In genomic region chr5:79109527-79110492, GRCh38 we compare ENCODE assay signal across 8 cellular contexts. TPM values are rescaled to one million over a fixed set of nuclear protein-coding genes. Genes with fewer than 3 reads are reported as not detected.
DNase-seq lines count a peak whose midpoint lies in the region; ATAC-seq, FAIRE-seq and TF ChIP-seq lines count a peak whose summit lies in the region.

No MANE protein-coding gene starts in this region.

- peak; percentile 55 to 68 (median 68) for TF ChIP-seq CTCF in GM12878 (IDR thresholded peaks at IDR 0.05 in 2 of 3, conservative IDR thresholded peaks at IDR 0.05 in 1 of 3; ENCODE audit: control insufficient read depth in 2 of 3, extremely low read depth in 1 of 3, insufficient read depth in 1 of 3, low read depth in 3 of 3, low read length in 3 of 3)
- TF ChIP-seq CTCF in uterus (IDR thresholded peaks at IDR 0.05) = no peak

- no peak overlapping the region for H2AK5ac ChIP-seq in trophoblast cell (ENCODE audit: low read length)

- RAD21 ChIA-PET in GM12878 (lab: Charles Lee; ENCODE audit: unreplicated experiment) = interaction anchor here (1.2 kb wide), 1 partner anchor 85 kb away, joined by 3 read pairs; no protein-coding TSS in a partner anchor

- H3K4me3 ChIP-seq in GM12878 (no peak overlapping the region), trophoblast cell (ENCODE audit: low read depth, low read length) (no peak overlapping the region), uterus (no peak overlapping the region)

- peak; percentile 41 for TF ChIP-seq RAD21 in GM12878 (IDR thresholded peaks at IDR 0.05; ENCODE audit: insufficient read depth, low read depth, low read length)

- no peak overlapping the region for H4K12ac ChIP-seq in trophoblast cell (ENCODE audit: low read depth, low read length)

- no peaks in the 10 kb centered on the region for H3K79me1 ChIP-seq in trophoblast cell (ENCODE audit: low read length)

- no peaks in the 10 kb centered on the region for H3K79me2 ChIP-seq in GM12878 (ENCODE audit: control insufficient read depth, insufficient read depth, low read length)
- no peaks in the 10 kb centered on the region for H3K79me2 ChIP-seq in trophoblast cell (ENCODE audit: control insufficient read depth, insufficient read depth, low read length, poor library complexity)

- no peak overlapping the region for H3K23ac ChIP-seq in trophoblast cell (ENCODE audit: low read length)

- H3K9ac ChIP-seq in GM12878 (ENCODE audit: control insufficient read depth, insufficient read depth, low read length) = no peak overlapping the region
- no peak overlapping the region for H3K9ac ChIP-seq in trophoblast cell (ENCODE audit: low read length)

- 37% methylated on average over 15 of the region's 15 CpGs for WGBS in GM12878 (ENCODE audit: insufficient coverage, insufficient replicate concordance, low lambda C conversion rate, missing lambda C conversion rate)
- no CpG with 5 or more reads among the region's 15 CpGs for WGBS in trophoblast cell (ENCODE audit: extremely low coverage, insufficient coverage, insufficient read length)

- H2BK120ac ChIP-seq in trophoblast cell (ENCODE audit: insufficient read depth, low read length, poor library complexity) = no peak overlapping the region

- no peak for TF ChIP-seq EP300 in GM12878 (IDR thresholded peaks at IDR 0.05; ENCODE audit: borderline replicate concordance in 1 of 2, control insufficient read depth in 1 of 2, low read depth in 2 of 2, low read length in 2 of 2)

- H3K4ac ChIP-seq in trophoblast cell (ENCODE audit: low read depth, low read length) = no peak overlapping the region

- H3K36me3 ChIP-seq in GM12878 (ENCODE audit: control insufficient read depth in 2 of 2, insufficient read depth in 2 of 2, low read length in 1 of 2) = no peaks in the 10 kb centered on the region
- no peaks in the 10 kb centered on the region for H3K36me3 ChIP-seq in trophoblast cell (ENCODE audit: control insufficient read depth in 1 of 2, insufficient read depth in 2 of 2, low read length in 2 of 2)
- no peaks in the 10 kb centered on the region for H3K36me3 ChIP-seq in uterus

- CTCF ChIA-PET in GM12878 (lab: Yijun Ruan, JAX) = interaction anchor here (1.0 to 5.7 kb wide), 3 partner anchors 88 to 209 kb away, joined by 3 to 84 read pairs (median 3); no protein-coding TSS in a partner anchor

- no peak overlapping the region for H2BK5ac ChIP-seq in trophoblast cell (ENCODE audit: low read depth, low read length, poor library complexity)

- SMC1A ChIA-PET in GM12878 (lab: Charles Lee; ENCODE audit: uncharacterized antibody, unreplicated experiment) = interaction anchor here (0.6 to 5.7 kb wide), 3 partner anchors 85 to 210 kb away, joined by 3 to 30 read pairs (median 5); no protein-coding TSS in a partner anchor

- FAIRE-seq in GM12878 (lab: Jason Lieb, UNC) (no peak), urothelium cell line (lab: Jason Lieb, UNC) (no peak), HTR-8/SVneo (lab: Jason Lieb, UNC) (no peak)

- no peaks in the 10 kb centered on the region for H3K9me3 ChIP-seq in GM12878 (replicated peaks; ENCODE audit: control insufficient read depth, insufficient read depth, low read length)
- H3K9me3 ChIP-seq in trophoblast cell (ENCODE audit: insufficient read depth, low read depth, low read length) = peaks cover 5% of the 10 kb centered on the region
- no peaks in the 10 kb centered on the region for H3K9me3 ChIP-seq in uterus

- H3K27me3 ChIP-seq in GM12878 (replicated peaks in 1 of 2; ENCODE audit: control insufficient read depth in 2 of 2, insufficient read depth in 2 of 2, low read length in 1 of 2) = peaks cover 4 to 8% of the 10 kb centered on the region in 2 experiments
- peaks cover 21% of the 10 kb centered on the region for H3K27me3 ChIP-seq in trophoblast cell (ENCODE audit: insufficient read depth, low read length)
- no peaks in the 10 kb centered on the region for H3K27me3 ChIP-seq in uterus

- no peak overlapping the region for H2AFZ ChIP-seq in GM12878 (ENCODE audit: control insufficient read depth, low read depth, low read length)
- H2AFZ ChIP-seq in trophoblast cell (ENCODE audit: insufficient read depth, low read length, poor library complexity) = no peak overlapping the region

- H3K14ac ChIP-seq in trophoblast cell (ENCODE audit: low read length) = no peak overlapping the region

- in situ Hi-C loops in GM12878 (cut with MboI) = no loop called here

- no peak overlapping the region for H4K8ac ChIP-seq in trophoblast cell (ENCODE audit: low read depth, low read length)

- BruUV-seq in GM12878 (replicated peaks; lab: Mats Ljungman, UMichigan) = no TSS peak

- no peak overlapping the region for H4K91ac ChIP-seq in trophoblast cell (ENCODE audit: low read depth, low read length)

- peak; percentile 75 for ATAC-seq in GM12878

- no peak overlapping the region for H3K18ac ChIP-seq in trophoblast cell (ENCODE audit: low read length)

- peak; percentile 62 for DNase-seq in ELF-1 (ENCODE audit: low read depth, low spot score)
- peak; percentile 22 for DNase-seq in NCI-H460 (ENCODE audit: extremely low read depth, low read depth)
- no peak for DNase-seq in GM12878 (ENCODE audit: low read depth, low spot score)
- peak; percentile 30 to 53 for DNase-seq in trophoblast cell
- no peak for DNase-seq in uterus
- DNase-seq in urothelium cell line (ENCODE audit: low spot score) = no peak
- DNase-seq in HTR-8/SVneo (ENCODE audit: insufficient read length, low spot score) = no peak
- DNase-seq in SK-N-DZ (ENCODE audit: low spot score) = no peak

- no peak overlapping the region for H3K27ac ChIP-seq in GM12878 (ENCODE audit: control insufficient read depth, insufficient read depth)
- no peak overlapping the region for H3K27ac ChIP-seq in trophoblast cell (ENCODE audit: low read depth, low read length)
- no peak overlapping the region for H3K27ac ChIP-seq in uterus

- TF ChIP-seq POLR2A in GM12878 (IDR thresholded peaks at IDR 0.05; ENCODE audit: low read depth, low read length) (no peak), uterus (IDR thresholded peaks at IDR 0.05) (no peak)

- no peaks in the 10 kb centered on the region for H4K20me1 ChIP-seq in GM12878 (ENCODE audit: control insufficient read depth, insufficient read depth)

- no peak overlapping the region for H2BK12ac ChIP-seq in trophoblast cell (ENCODE audit: low read length)

- H3K4me2 ChIP-seq in GM12878 (ENCODE audit: control insufficient read depth, insufficient read depth) (no peak overlapping the region), trophoblast cell (ENCODE audit: low read length) (no peak overlapping the region)

- intact Hi-C loops in GM12878 (cut with micrococcal nuclease; ENCODE audit: unreplicated experiment) (loop anchor here (1.0 kb wide), 1 partner anchor 85 kb away; no protein-coding TSS in a partner anchor), uterus (cut with DNase I; ENCODE audit: low total_unique reads) (no loop called here)

- POLR2A ChIA-PET in GM12878 (lab: Charles Lee) = interaction anchor here (0.6 kb wide), 1 partner anchor 11 kb away, joined by 4 read pairs; no protein-coding TSS in a partner anchor

- H3K4me1 ChIP-seq in GM12878 (ENCODE audit: control insufficient read depth, insufficient read depth, low read length) (no peaks in the 10 kb centered on the region), trophoblast cell (ENCODE audit: control insufficient read depth in 1 of 2, insufficient read depth in 2 of 2, low read length in 2 of 2) (peaks cover 0 to 6% of the 10 kb centered on the region in 2 experiments), uterus (no peaks in the 10 kb centered on the region)

RNA-seq across cellular contexts. Expression of gene BHMT, which starts 1.8 kb away (rescaled TPM):
- not detected in 2 replicates for total RNA-seq in NCI-H460 (2014; rRNA removed; shearing (Covaris generic))
- polyA plus RNA-seq in NCI-H460 (2014; cell fraction: nucleus; rRNA removed) = not detected in 2 replicates
- not detected in 2 replicates for total RNA-seq in GM12878 (2013; cell fraction: nucleolus; rRNA removed)
- not detected in 2 replicates for total RNA-seq in GM12878 (2014; rRNA removed)
- total RNA-seq in GM12878 (2014; rRNA removed; fragmentation: Illumina TruSeq; extraction: Trizol) = not detected in 2 replicates
- 0.29 and 0.44 TPM in 2 replicates for total RNA-seq in GM12878 (2021)
- not detected for polyA plus RNA-seq in GM12878 (2011; ENCODE audit: low read depth)
- not detected in 2 replicates for polyA plus RNA-seq in GM12878 (2011; rRNA removed)
- polyA plus RNA-seq in GM12878 (2011; cell fraction: cytosol; rRNA removed) = not detected in 2 replicates
- not detected in 2 replicates for polyA plus RNA-seq in GM12878 (2011; cell fraction: nucleus; rRNA removed)
- polyA plus RNA-seq in GM12878 (2012) = not detected in 2 replicates
- polyA plus RNA-seq in GM12878 (2014; fragmentation: Illumina TruSeq; extraction: Trizol) = not detected in 2 replicates
- not detected for polyA plus RNA-seq in GM12878 (2014; fragmentation: Nextera tagmentation; extraction: Ambion mirVana)
- polyA plus RNA-seq in GM12878 (2014; rRNA removed) = not detected in 2 replicates
- not detected for polyA plus RNA-seq in GM12878 (2016; fragmentation: Nextera tagmentation; extraction: Ambion mirVana)
- not detected in 2 replicates for polyA minus RNA-seq in GM12878 (2011; rRNA and poly(A)+ RNA removed)
- polyA minus RNA-seq in GM12878 (2011; cell fraction: cytosol; rRNA and poly(A)+ RNA removed) = not detected in 2 replicates
- polyA minus RNA-seq in GM12878 (2011; cell fraction: nucleus; rRNA and poly(A)+ RNA removed) = not detected in 2 replicates
- not detected in 2 replicates for polyA plus RNA-seq in trophoblast cell (2013)
- under 1 TPM in 2 of 4 donors, not detected in 2; 0.34 to 0.48 TPM for total RNA-seq in uterus
- polyA plus RNA-seq in SK-N-DZ (2014; cell fraction: cytosol; rRNA removed) = not detected in 2 replicates
- 0.07 and 0.12 TPM in 2 replicates for polyA plus RNA-seq in SK-N-DZ (2014; cell fraction: nucleus; rRNA removed)

RNA-seq across cellular contexts. Expression of gene BHMT2, which starts 40.2 kb away (rescaled TPM):
- total RNA-seq in NCI-H460 (2014; rRNA removed; shearing (Covaris generic)) = not detected in 2 replicates
- polyA plus RNA-seq in NCI-H460 (2014; cell fraction: nucleus; rRNA removed) = not detected in 2 replicates
- total RNA-seq in GM12878 (2013; cell fraction: nucleolus; rRNA removed) = not detected in 2 replicates
- not detected in 2 replicates for total RNA-seq in GM12878 (2014; rRNA removed)
- total RNA-seq in GM12878 (2014; rRNA removed; fragmentation: Illumina TruSeq; extraction: Trizol) = not detected in 2 replicates
- total RNA-seq in GM12878 (2021) = not detected in 2 replicates
- polyA plus RNA-seq in GM12878 (2011; ENCODE audit: low read depth) = not detected
- not detected in 2 replicates for polyA plus RNA-seq in GM12878 (2011; rRNA removed)
- not detected in 2 replicates for polyA plus RNA-seq in GM12878 (2011; cell fraction: cytosol; rRNA removed)
- not detected in 2 replicates for polyA plus RNA-seq in GM12878 (2011; cell fraction: nucleus; rRNA removed)
- not detected in 2 replicates for polyA plus RNA-seq in GM12878 (2012)
- not detected in 2 replicates for polyA plus RNA-seq in GM12878 (2014; fragmentation: Illumina TruSeq; extraction: Trizol)
- polyA plus RNA-seq in GM12878 (2014; fragmentation: Nextera tagmentation; extraction: Ambion mirVana) = not detected
- polyA plus RNA-seq in GM12878 (2014; rRNA removed) = not detected in 2 replicates
- polyA plus RNA-seq in GM12878 (2016; fragmentation: Nextera tagmentation; extraction: Ambion mirVana) = not detected
- not detected in 2 replicates for polyA minus RNA-seq in GM12878 (2011; rRNA and poly(A)+ RNA removed)
- polyA minus RNA-seq in GM12878 (2011; cell fraction: cytosol; rRNA and poly(A)+ RNA removed) = not detected in 2 replicates
- polyA minus RNA-seq in GM12878 (2011; cell fraction: nucleus; rRNA and poly(A)+ RNA removed) = not detected in 2 replicates
- not detected in 2 replicates for polyA plus RNA-seq in trophoblast cell (2013)
- 10 to 100 TPM in 1 of 4 donors, 1 to 10 TPM in 2, not detected in 1; 1.3 to 16.4 (median 5.3) TPM for total RNA-seq in uterus
- polyA plus RNA-seq in SK-N-DZ (2014; cell fraction: cytosol; rRNA removed) = not detected in 2 replicates
- polyA plus RNA-seq in SK-N-DZ (2014; cell fraction: nucleus; rRNA removed) = not detected in 2 replicates

RNA-seq across cellular contexts. Expression of gene DMGDH, which starts 40.3 kb away (rescaled TPM):
- total RNA-seq in NCI-H460 (2014; rRNA removed; shearing (Covaris generic)) = 0.20 TPM in 1 of 2 replicates, not detected in the other
- not detected in 2 replicates for polyA plus RNA-seq in NCI-H460 (2014; cell fraction: nucleus; rRNA removed)
- 0.73 and 0.86 TPM in 2 replicates for total RNA-seq in GM12878 (2013; cell fraction: nucleolus; rRNA removed)
- total RNA-seq in GM12878 (2014; rRNA removed) = 0.28 and 1.1 TPM in 2 replicates
- 0.54 and 0.64 TPM in 2 replicates for total RNA-seq in GM12878 (2014; rRNA removed; fragmentation: Illumina TruSeq; extraction: Trizol)
- 0.56 TPM in 1 of 2 replicates, not detected in the other for total RNA-seq in GM12878 (2021)
- not detected for polyA plus RNA-seq in GM12878 (2011; ENCODE audit: low read depth)
- 0.45 and 0.73 TPM in 2 replicates for polyA plus RNA-seq in GM12878 (2011; rRNA removed)
- polyA plus RNA-seq in GM12878 (2011; cell fraction: cytosol; rRNA removed) = 0.42 and 0.70 TPM in 2 replicates
- 0.27 and 0.91 TPM in 2 replicates for polyA plus RNA-seq in GM12878 (2011; cell fraction: nucleus; rRNA removed)
- 0.65 and 0.95 TPM in 2 replicates for polyA plus RNA-seq in GM12878 (2012)
- 0.29 and 0.90 TPM in 2 replicates for polyA plus RNA-seq in GM12878 (2014; fragmentation: Illumina TruSeq; extraction: Trizol)
- polyA plus RNA-seq in GM12878 (2014; fragmentation: Nextera tagmentation; extraction: Ambion mirVana) = under 1 TPM in 1 of 2 experiments, not detected in 1; 0.22 TPM
- 0.25 and 1.5 TPM in 2 replicates for polyA plus RNA-seq in GM12878 (2014; rRNA removed)
- under 1 TPM in 1 of 2 experiments, not detected in 1; 0.44 TPM for polyA plus RNA-seq in GM12878 (2016; fragmentation: Nextera tagmentation; extraction: Ambion mirVana)
- 0.15 and 2.2 TPM in 2 replicates for polyA minus RNA-seq in GM12878 (2011; rRNA and poly(A)+ RNA removed)
- polyA minus RNA-seq in GM12878 (2011; cell fraction: cytosol; rRNA and poly(A)+ RNA removed) = 0.31 TPM in 1 of 2 replicates, not detected in the other
- polyA minus RNA-seq in GM12878 (2011; cell fraction: nucleus; rRNA and poly(A)+ RNA removed) = 0.67 and 0.73 TPM in 2 replicates
- polyA plus RNA-seq in trophoblast cell (2013) = 0.21 and 0.22 TPM in 2 replicates
- 1 to 10 TPM in 2 of 4 donors, not detected in 2; 2.8 to 5.7 TPM for total RNA-seq in uterus
- polyA plus RNA-seq in SK-N-DZ (2014; cell fraction: cytosol; rRNA removed) = 0.05 TPM in 1 of 2 replicates, not detected in the other
- 0.68 TPM in 1 of 2 replicates, not detected in the other for polyA plus RNA-seq in SK-N-DZ (2014; cell fraction: nucleus; rRNA removed)

Comparison
In these comparisons a context has a peak if more than half of its experiments do, and no peak if none do; other contexts are left out.
1. DNase-seq: peak in ELF-1 (single experiment), NCI-H460 (single experiment) and trophoblast cell (2 of 2); none in GM12878 (single experiment), uterus (0 of 2), urothelium cell line (single experiment), HTR-8/SVneo (single experiment) and SK-N-DZ (single experiment).
2. CTCF ChIP-seq: peak in GM12878 (3 of 3); none in uterus (0 of 4).